ENCODE assay signal across 9 cellular contexts in genomic region chr5:129767927-129768380, GRCh38. TPM values are rescaled to one million over a fixed set of nuclear protein-coding genes. Genes with fewer than 3 reads are reported as not detected.
DNase-seq lines count a peak whose midpoint lies in the region; ATAC-seq and TF ChIP-seq lines count a peak whose summit lies in the region.
"Had no signal": no experiment of that assay in that cellular context is flagged by ENCODE, and none has a peak within 500 bp of the region (broad histone marks: within the 10 kb centered on the region; RNA-seq: fewer than 3 reads in every experiment).

No MANE protein-coding gene starts in this region.

- no peak overlapping the region for H3K4me3 ChIP-seq in endodermal cell (ENCODE audit: low read length)

- no peak overlapping the region for H3K27ac ChIP-seq in endodermal cell (ENCODE audit: low read depth, low read length)

- ATAC-seq in GM21381 (IDR thresholded peaks at IDR 0.05; ENCODE audit: unreplicated experiment) (peak; percentile 86), HG03575 (IDR thresholded peaks at IDR 0.05; ENCODE audit: extremely low read depth, insufficient number of reproducible peaks, low FRiP score, unreplicated experiment) (peak; percentile 90)
- peak; percentile 74 for ATAC-seq in stimulated activated memory B cell treated with anti-CD40 and anti-IgM and Interleukin-4, amounts not matched to agents 10 μg/mL and 1 μg/mL and 100 μg/mL, for 72 hours

- no peaks in the 10 kb centered on the region for H3K36me3 Mint-ChIP-seq in endodermal cell (ENCODE audit: low read depth)
- no peaks in the 10 kb centered on the region for H3K36me3 Mint-ChIP-seq in stimulated activated memory B cell treated with anti-CD40 and anti-IgM and Interleukin-4, amounts not matched to agents 10 μg/mL and 1 μg/mL and 100 μg/mL, for 72 hours

- WGBS in endodermal cell (ENCODE audit: insufficient coverage in 1 of 2, insufficient read length in 1 of 2), 2 experiments, result 2% methylated on average over 3 of the region's 3 CpGs; no CpG with 5 or more reads in 1 of the 2 experiments

- H3K36me3 ChIP-seq in endodermal cell (ENCODE audit: control insufficient read depth, insufficient read depth, low read length), result no peaks in the 10 kb centered on the region

- no peaks in the 10 kb centered on the region for H3K27me3 ChIP-seq in endodermal cell (ENCODE audit: control insufficient read depth, insufficient read depth, low read length, poor library complexity, severe bottlenecking)

- peak; percentile 100 for TF ChIP-seq CTCF in endodermal cell (conservative IDR thresholded peaks at IDR 0.05)

- H3K4me3 Mint-ChIP-seq in endodermal cell, result no peak overlapping the region
- H3K4me3 Mint-ChIP-seq in stimulated activated memory B cell treated with anti-CD40 and anti-IgM and Interleukin-4, amounts not matched to agents 10 μg/mL and 1 μg/mL and 100 μg/mL, for 72 hours, result no peak overlapping the region

- no peak overlapping the region for H3K27ac Mint-ChIP-seq in endodermal cell
- H3K27ac Mint-ChIP-seq in stimulated activated memory B cell treated with anti-CD40 and anti-IgM and Interleukin-4, amounts not matched to agents 10 μg/mL and 1 μg/mL and 100 μg/mL, for 72 hours, result no peak overlapping the region

- no peaks in the 10 kb centered on the region for H3K9me3 Mint-ChIP-seq in endodermal cell
- no peaks in the 10 kb centered on the region for H3K9me3 Mint-ChIP-seq in stimulated activated memory B cell treated with anti-CD40 and anti-IgM and Interleukin-4, amounts not matched to agents 10 μg/mL and 1 μg/mL and 100 μg/mL, for 72 hours

- DNase-seq in DMS153 (lab: John Stamatoyannopoulos, UW) (peak; percentile 28), NCI-H748 treated with DMSO at 0.1 percent for 48 hours (lab: John Stamatoyannopoulos, UW) (peak; percentile 81), endodermal cell (peak; percentile 89), midbrain (lab: John Stamatoyannopoulos, UW) (peak; percentile 92)
- peak; percentile 33 to 37 for DNase-seq in activated CD4-positive, alpha-beta T cell treated with anti-CD3 and anti-CD28 coated beads, Interleukin-2, amount 50 U/mL, for 4 hours

- no peak overlapping the region for H3K9ac ChIP-seq in endodermal cell (ENCODE audit: extremely low read depth, low read length, poor library complexity, severe bottlenecking)

- no peaks in the 10 kb centered on the region for H3K27me3 Mint-ChIP-seq in endodermal cell (ENCODE audit: insufficient read depth)
- no peaks in the 10 kb centered on the region for H3K27me3 Mint-ChIP-seq in stimulated activated memory B cell treated with anti-CD40 and anti-IgM and Interleukin-4, amounts not matched to agents 10 μg/mL and 1 μg/mL and 100 μg/mL, for 72 hours

- H3K9me3 ChIP-seq in endodermal cell (ENCODE audit: control insufficient read depth, low read length), result no peaks in the 10 kb centered on the region

- peaks cover 9% of the 10 kb centered on the region for H3K4me1 Mint-ChIP-seq in endodermal cell
- no peaks in the 10 kb centered on the region for H3K4me1 Mint-ChIP-seq in stimulated activated memory B cell treated with anti-CD40 and anti-IgM and Interleukin-4, amounts not matched to agents 10 μg/mL and 1 μg/mL and 100 μg/mL, for 72 hours

- no peaks in the 10 kb centered on the region for H3K4me1 ChIP-seq in endodermal cell (ENCODE audit: control insufficient read depth, insufficient read depth, low read length)

RNA-seq across cellular contexts. Expression of gene MINAR2, which starts 20.1 kb away (rescaled TPM):
- under 1 TPM in 1 of 2 donors, not detected in 1; 0.15 TPM for total RNA-seq in endodermal cell
- not detected for polyA plus RNA-seq in endodermal cell (2013, experiment 1 of 2)
- polyA plus RNA-seq in endodermal cell (2013, experiment 2 of 2), result not detected
- polyA plus RNA-seq: esophagus had no signal

Comparison
In these comparisons a context has a peak if more than half of its experiments do, and no peak if none do; other contexts are left out.
1. DNase-seq: peak in every context shown above with its lines; median percentile 92 in midbrain; 89 in endodermal cell; 81 in NCI-H748 treated with DMSO at 0.1 percent for 48 hours; 35 in activated CD4-positive, alpha-beta T cell treated with anti-CD3 and anti-CD28 coated beads, Interleukin-2, amount 50 U/mL, for 4 hours; 28 in DMS153.